11 cellular contexts compared by ENCODE assay signal in genomic region chr1:182185822-182186756, GRCh38.
DNase-seq lines count a peak whose midpoint lies in the region; ATAC-seq and TF ChIP-seq lines count a peak whose summit lies in the region.
"Had no signal": no experiment of that assay in that cellular context is flagged by ENCODE, and none has a peak within 500 bp of the region (broad histone marks: within the 10 kb centered on the region; RNA-seq: fewer than 3 reads in every experiment).

No MANE protein-coding gene starts in this region.

- POLR2A ChIA-PET in naive thymus-derived CD8-positive, alpha-beta T cell (lab: Charles Lee): no interaction called here

- H2AFZ ChIP-seq in hepatocyte: no peak overlapping the region

- TF ChIP-seq CTCF in 22Rv1 (IDR thresholded peaks at IDR 0.05) (no peak), hepatocyte (IDR thresholded peaks at IDR 0.05; ENCODE audit: poor library complexity) (no peak), endodermal cell (conservative IDR thresholded peaks at IDR 0.05) (no peak)

- H3K9ac ChIP-seq in SK-N-MC (ENCODE audit: insufficient read length): no peak overlapping the region
- H3K9ac ChIP-seq in endodermal cell (ENCODE audit: extremely low read depth, low read length, poor library complexity, severe bottlenecking): no peak overlapping the region

- H3K36me3 ChIP-seq in SK-N-MC (ENCODE audit: insufficient read depth, low read length) (no peaks in the 10 kb centered on the region), hepatocyte (replicated peaks; ENCODE audit: insufficient read depth, low read depth) (no peaks in the 10 kb centered on the region), endodermal cell (ENCODE audit: control insufficient read depth, insufficient read depth, low read length) (no peaks in the 10 kb centered on the region)

- peaks cover 13% of the 10 kb centered on the region for H3K27me3 Mint-ChIP-seq in endodermal cell (ENCODE audit: insufficient read depth)
- peaks cover 2 to 9% (median 5%) of the 10 kb centered on the region in 5 donors for H3K27me3 Mint-ChIP-seq in naive thymus-derived CD8-positive, alpha-beta T cell
- H3K27me3 Mint-ChIP-seq: dendritic cell treated with granulocyte-macrophage colony-stimulating factor and Interleukin-4, amounts not matched to agents 40 ng/mL and 50 ng/mL, for 4 days had no signal

- H3K9me2 ChIP-seq in hepatocyte (replicated peaks; ENCODE audit: insufficient read depth): no peaks in the 10 kb centered on the region

- 58% methylated on average over 2 of the region's 2 CpGs for WGBS in hepatocyte (ENCODE audit: low lambda C conversion rate, missing lambda C conversion rate)
- 86 to 92% methylated on average over 2 of the region's 2 CpGs for WGBS in endodermal cell (ENCODE audit: insufficient coverage in 1 of 2, insufficient read length in 1 of 2), 2 experiments

- peaks cover 6% of the 10 kb centered on the region for H3K4me1 Mint-ChIP-seq in endodermal cell
- H3K4me1 Mint-ChIP-seq in naive thymus-derived CD8-positive, alpha-beta T cell: peaks cover 0 to 5% (median 0%) of the 10 kb centered on the region in 4 donors

- H3K9me3 ChIP-seq in SK-N-MC (ENCODE audit: low read depth, low read length) (no peaks in the 10 kb centered on the region), hepatocyte (ENCODE audit: low read depth) (no peaks in the 10 kb centered on the region), endodermal cell (ENCODE audit: control insufficient read depth, low read length) (no peaks in the 10 kb centered on the region)

- ATAC-seq in HG03139 (IDR thresholded peaks at IDR 0.05; ENCODE audit: unreplicated experiment): no peak
- ATAC-seq in GM19395 (IDR thresholded peaks at IDR 0.05; ENCODE audit: unreplicated experiment): no peak
- no peak for ATAC-seq in naive thymus-derived CD8-positive, alpha-beta T cell

- DNase-seq in HCEC 1CT: peak; percentile 52
- peak; percentile 3 for DNase-seq in SK-N-MC (ENCODE audit: low read depth, low spot score)
- DNase-seq in hepatocyte (ENCODE audit: low spot score): peak; percentile 51
- DNase-seq in endodermal cell: no peak
- DNase-seq in naive thymus-derived CD8-positive, alpha-beta T cell: no peak
- DNase-seq: CD4-positive, alpha-beta T cell; stimulated activated CD4-positive, alpha-beta T cell treated with anti-CD3 and anti-CD28 coated beads, Interleukin-4, amount 100 ng/mL, for 4 hours had no signal

- H3K4me3 ChIP-seq in SK-N-MC: no peak overlapping the region
- no peak overlapping the region for H3K4me3 ChIP-seq in hepatocyte
- H3K4me3 ChIP-seq in endodermal cell (ENCODE audit: low read length): no peak overlapping the region

- H4K20me1 ChIP-seq in hepatocyte (ENCODE audit: insufficient read depth, poor library complexity, severe bottlenecking): no peaks in the 10 kb centered on the region

- no peak overlapping the region for H3K4me2 ChIP-seq in hepatocyte

- H3K27me3 ChIP-seq in hepatocyte (no peaks in the 10 kb centered on the region), endodermal cell (ENCODE audit: control insufficient read depth, insufficient read depth, low read length, poor library complexity, severe bottlenecking) (peaks cover 29% of the 10 kb centered on the region)

- H3K27ac Mint-ChIP-seq in endodermal cell: no peak overlapping the region
- H3K27ac Mint-ChIP-seq in naive thymus-derived CD8-positive, alpha-beta T cell: no peak overlapping the region
- H3K27ac Mint-ChIP-seq: CD4-positive, alpha-beta T cell; dendritic cell treated with granulocyte-macrophage colony-stimulating factor and Interleukin-4, amounts not matched to agents 40 ng/mL and 50 ng/mL, for 4 days had no signal

- no peaks in the 10 kb centered on the region for H3K79me2 ChIP-seq in hepatocyte

- H3K27ac ChIP-seq in 22Rv1 (peak overlapping the region; percentile 28), SK-N-MC (no peak overlapping the region), hepatocyte (peak overlapping the region; percentile 38), endodermal cell (ENCODE audit: low read depth, low read length) (no peak overlapping the region)

- no peaks in the 10 kb centered on the region for H3K36me3 Mint-ChIP-seq in endodermal cell (ENCODE audit: low read depth)
- H3K36me3 Mint-ChIP-seq in naive thymus-derived CD8-positive, alpha-beta T cell: no peaks in the 10 kb centered on the region

- H3K4me3 Mint-ChIP-seq in endodermal cell: no peak overlapping the region
- no peak overlapping the region for H3K4me3 Mint-ChIP-seq in naive thymus-derived CD8-positive, alpha-beta T cell
- H3K4me3 Mint-ChIP-seq: CD4-positive, alpha-beta T cell; dendritic cell treated with granulocyte-macrophage colony-stimulating factor and Interleukin-4, amounts not matched to agents 40 ng/mL and 50 ng/mL, for 4 days had no signal

- H3K4me1 ChIP-seq in hepatocyte (ENCODE audit: insufficient read depth) (peaks cover 6% of the 10 kb centered on the region), endodermal cell (ENCODE audit: control insufficient read depth, insufficient read depth, low read length) (no peaks in the 10 kb centered on the region)

- H3K9me3 Mint-ChIP-seq in endodermal cell: no peaks in the 10 kb centered on the region
- H3K9me3 Mint-ChIP-seq in naive thymus-derived CD8-positive, alpha-beta T cell: no peaks in the 10 kb centered on the region
- H3K9me3 Mint-ChIP-seq: CD4-positive, alpha-beta T cell had no signal

Comparison
In these comparisons a context has a peak if more than half of its experiments do, and no peak if none do; other contexts are left out.
1. H3K27ac ChIP-seq: peak in 22Rv1 (single experiment) and hepatocyte (single experiment); none in SK-N-MC (single experiment) and endodermal cell (single experiment).
2. DNase-seq: peak in HCEC 1CT (single experiment), SK-N-MC (single experiment) and hepatocyte (single experiment); none in endodermal cell (single experiment) and naive thymus-derived CD8-positive, alpha-beta T cell (0 of 10).